Comparison of ENCODE assay signal across 17 cellular contexts in genomic region chr1:169949139-169949538, GRCh38. TPM values are rescaled to one million over a fixed set of nuclear protein-coding genes. Genes with fewer than 3 reads are reported as not detected.
DNase-seq lines count a peak whose midpoint lies in the region; ATAC-seq and TF ChIP-seq lines count a peak whose summit lies in the region.
"Had no signal": no experiment of that assay in that cellular context is flagged by ENCODE, and none has a peak within 500 bp of the region (broad histone marks: within the 10 kb centered on the region; RNA-seq: fewer than 3 reads in every experiment).

No MANE protein-coding gene starts in this region.

- POLR2A ChIA-PET in CD4-positive, alpha-beta T cell (lab: Charles Lee): no interaction called here

- intact Hi-C loops in CD4-positive, alpha-beta T cell (cut with DNase I, micrococcal nuclease): no loop called here

- no peaks in the 10 kb centered on the region for H3K27me3 ChIP-seq in endodermal cell (ENCODE audit: control insufficient read depth, insufficient read depth, low read length, poor library complexity, severe bottlenecking)
- no peaks in the 10 kb centered on the region for H3K27me3 ChIP-seq in CD4-positive, alpha-beta T cell (ENCODE audit: control insufficient read depth, insufficient read depth, low read length)
- H3K27me3 ChIP-seq: upper lobe of right lung had no signal

- CTCF ChIA-PET in CD4-positive, alpha-beta T cell (lab: Charles Lee): interaction anchor here (0.8 kb wide), 1 partner anchor 8 kb away, joined by 3 read pairs; no protein-coding TSS in a partner anchor

- H3K27ac ChIP-seq in endodermal cell (ENCODE audit: low read depth, low read length): no peak overlapping the region
- H3K27ac ChIP-seq in CD4-positive, alpha-beta T cell (ENCODE audit: low read depth, low read length): no peak overlapping the region
- H3K27ac ChIP-seq: upper lobe of right lung had no signal

- in situ Hi-C loops in astrocyte of the cerebellum (cut with HindIII; ENCODE audit: low sequenced_read_pairs): loop anchor here (25.0 kb wide), 1 partner anchor 713 kb away; the partner anchor contains the start of gene PRRX1

- H3K4me1 Mint-ChIP-seq in endodermal cell: no peaks in the 10 kb centered on the region
- H3K4me1 Mint-ChIP-seq in CD4-positive, alpha-beta T cell (ENCODE audit: low read depth): no peaks in the 10 kb centered on the region
- H3K4me1 Mint-ChIP-seq: CD14-positive monocyte, IgD-negative memory B cell had no signal

- H3K9ac ChIP-seq in endodermal cell (ENCODE audit: extremely low read depth, low read length, poor library complexity, severe bottlenecking): no peak overlapping the region

- H3K9me3 ChIP-seq in endodermal cell (ENCODE audit: control insufficient read depth, low read length): no peaks in the 10 kb centered on the region
- no peaks in the 10 kb centered on the region for H3K9me3 ChIP-seq in CD4-positive, alpha-beta T cell (ENCODE audit: control insufficient read depth, low read length)
- H3K9me3 ChIP-seq: upper lobe of right lung had no signal

- H3K4me3 ChIP-seq in AG10803 (ENCODE audit: low read length): no peak overlapping the region
- H3K4me3 ChIP-seq in astrocyte of the cerebellum (ENCODE audit: low read depth, low read length): no peak overlapping the region
- no peak overlapping the region for H3K4me3 ChIP-seq in fibroblast of villous mesenchyme (ENCODE audit: low read depth, low read length)
- no peak overlapping the region for H3K4me3 ChIP-seq in endodermal cell (ENCODE audit: low read length)
- H3K4me3 ChIP-seq: upper lobe of right lung had no signal

- no peaks in the 10 kb centered on the region for H3K36me3 ChIP-seq in endodermal cell (ENCODE audit: control insufficient read depth, insufficient read depth, low read length)

- no peak overlapping the region for H3K27ac Mint-ChIP-seq in endodermal cell
- H3K27ac Mint-ChIP-seq in CD4-positive, alpha-beta T cell: no peak overlapping the region
- H3K27ac Mint-ChIP-seq: activated T-helper 2 cell treated with anti-CD3 and anti-CD28 coated beads, Interferon-gamma antibody, Interleukin-2, Interleukin-4, amounts not matched to agents 10 μg/mL and 5 μg/mL and 100 μg/mL, durations not matched to agents 14 hours and 24 hours and 36 hours; CD14-positive monocyte; IgD-negative memory B cell; stimulated activated naive CD8-positive, alpha-beta T cell treated with anti-CD3 and anti-CD28 coated beads, Interleukin-15, Interleukin-2, amounts not matched to agents 100 ng/mL and 50 ng/mL, for 24 hours had no signal

- peaks cover 3% of the 10 kb centered on the region for H3K36me3 Mint-ChIP-seq in endodermal cell (ENCODE audit: low read depth)
- peaks cover 24% of the 10 kb centered on the region for H3K36me3 Mint-ChIP-seq in CD4-positive, alpha-beta T cell (ENCODE audit: low read depth)

- H3K4me1 ChIP-seq in endodermal cell (ENCODE audit: control insufficient read depth, insufficient read depth, low read length): no peaks in the 10 kb centered on the region
- H3K4me1 ChIP-seq: upper lobe of right lung had no signal

- peak; percentile 41 for ATAC-seq in HG02610 (IDR thresholded peaks at IDR 0.05; ENCODE audit: unreplicated experiment)
- no peak for ATAC-seq in GM19324 (IDR thresholded peaks at IDR 0.05; ENCODE audit: low FRiP score, unreplicated experiment)
- no peak for ATAC-seq in CD4-positive, alpha-beta T cell (ENCODE audit: poor library complexity)
- ATAC-seq: upper lobe of right lung had no signal

- H3K4me3 Mint-ChIP-seq in endodermal cell: no peak overlapping the region
- H3K4me3 Mint-ChIP-seq in CD4-positive, alpha-beta T cell: no peak overlapping the region
- H3K4me3 Mint-ChIP-seq: CD14-positive monocyte; IgD-negative memory B cell; stimulated activated naive CD8-positive, alpha-beta T cell treated with anti-CD3 and anti-CD28 coated beads, Interleukin-15, Interleukin-2, amounts not matched to agents 100 ng/mL and 50 ng/mL, for 24 hours had no signal

- no peaks in the 10 kb centered on the region for H3K27me3 Mint-ChIP-seq in endodermal cell (ENCODE audit: insufficient read depth)
- no peaks in the 10 kb centered on the region for H3K27me3 Mint-ChIP-seq in CD4-positive, alpha-beta T cell
- H3K27me3 Mint-ChIP-seq: IgD-negative memory B cell; stimulated activated naive CD8-positive, alpha-beta T cell treated with anti-CD3 and anti-CD28 coated beads, Interleukin-15, Interleukin-2, amounts not matched to agents 100 ng/mL and 50 ng/mL, for 24 hours had no signal

- no peaks in the 10 kb centered on the region for H3K9me3 Mint-ChIP-seq in endodermal cell
- H3K9me3 Mint-ChIP-seq in CD4-positive, alpha-beta T cell: no peaks in the 10 kb centered on the region
- H3K9me3 Mint-ChIP-seq: activated T-helper 2 cell treated with anti-CD3 and anti-CD28 coated beads, Interferon-gamma antibody, Interleukin-2, Interleukin-4, amounts not matched to agents 10 μg/mL and 5 μg/mL and 100 μg/mL, durations not matched to agents 14 hours and 24 hours and 36 hours; IgD-negative memory B cell; stimulated activated naive CD8-positive, alpha-beta T cell treated with anti-CD3 and anti-CD28 coated beads, Interleukin-15, Interleukin-2, amounts not matched to agents 100 ng/mL and 50 ng/mL, for 24 hours had no signal

- DNase-seq in AG10803 (ENCODE audit: low read depth) (peak; percentile 24), astrocyte of the cerebellum (ENCODE audit: low read depth) (peak; percentile 26), fibroblast of villous mesenchyme (ENCODE audit: low read depth) (peak; percentile 20), inferior parietal cortex (ENCODE audit: extremely low spot score) (no peak), endodermal cell (no peak)
- no peak for DNase-seq in CD4-positive, alpha-beta T cell
- DNase-seq: activated CD4-positive, CD25-positive, alpha-beta regulatory T cell treated with anti-CD3 and anti-CD28 coated beads, Interleukin-2, amount 50 U/mL, for 72 hours; NCI-H1930; NCI-H526; retina; upper lobe of right lung had no signal

- TF ChIP-seq CTCF in AG10803 (conservative IDR thresholded peaks at IDR 0.05; ENCODE audit: low read length) (no peak), astrocyte of the cerebellum (IDR thresholded peaks at IDR 0.05; ENCODE audit: low read depth, low read length, missing control alignments) (no peak), fibroblast of villous mesenchyme (IDR thresholded peaks at IDR 0.05; ENCODE audit: insufficient read depth, low read depth, low read length) (no peak), endodermal cell (conservative IDR thresholded peaks at IDR 0.05) (no peak)
- no peak for TF ChIP-seq CTCF in CD4-positive, alpha-beta T cell (IDR thresholded peaks at IDR 0.05)

RNA-seq across cellular contexts. Expression of gene SCYL3, which starts 55.4 kb away (rescaled TPM):
- total RNA-seq in fibroblast of villous mesenchyme (8.4 and 10.4 TPM in 2 replicates), endodermal cell (1 to 10 TPM; 7.9 to 8.1 TPM)
- 7.9 TPM for polyA plus RNA-seq in endodermal cell (2013, experiment 1 of 2)
- 6.7 TPM for polyA plus RNA-seq in endodermal cell (2013, experiment 2 of 2)
- 1 to 10 TPM; 3.5 to 3.6 TPM for total RNA-seq in CD4-positive, alpha-beta T cell

Comparison
In these comparisons a context has a peak if more than half of its experiments do, and no peak if none do; other contexts are left out.
1. DNase-seq: peak in AG10803 (single experiment), astrocyte of the cerebellum (single experiment) and fibroblast of villous mesenchyme (single experiment); none in inferior parietal cortex (single experiment), endodermal cell (single experiment) and CD4-positive, alpha-beta T cell (0 of 10).